8 cellular contexts compared by ENCODE assay signal in genomic region chr3:100400424-100400781, GRCh38. TPM values are rescaled to one million over a fixed set of nuclear protein-coding genes. Genes with fewer than 3 reads are reported as not detected.
DNase-seq lines count a peak whose midpoint lies in the region; ATAC-seq and TF ChIP-seq lines count a peak whose summit lies in the region.

No MANE protein-coding gene starts in this region.

- H3K36me3 ChIP-seq in HEK293 (ENCODE audit: control insufficient read depth in 2 of 2, insufficient read depth in 1 of 2, low read length in 2 of 2) (no peaks in the 10 kb centered on the region), heart right ventricle (no peaks in the 10 kb centered on the region)

- POLR2A ChIA-PET in HEK293 (lab: Yijun Ruan, JAX) = interaction anchor here (1.5 kb wide), 1 partner anchor 20 kb away, joined by 3 read pairs; no protein-coding TSS in a partner anchor

- CTCF ChIA-PET in HEK293 (lab: Yijun Ruan, JAX) = no interaction called here

- intact Hi-C loops in heart right ventricle (cut with DNase I) = loop anchor here in 2 of 10 donors (5.0 kb wide), 4 partner anchors 63 to 138 kb away; partner anchors contain the start of genes NIT2 (in 1 of the 2), TBC1D23 (in 1 of the 2) and TMEM45A (in 1 of the 2)

- WGBS in heart right ventricle, 2 donors = 0 to 1% methylated on average over 22 of the region's 22 CpGs

- H3K4me1 ChIP-seq in HEK293 (ENCODE audit: control insufficient read depth, insufficient read depth, low read length) (no peaks in the 10 kb centered on the region), heart right ventricle (peaks cover 0 to 72% (median 55%) of the 10 kb centered on the region in 9 donors)

- no peaks in the 10 kb centered on the region for H3K27me3 ChIP-seq in heart right ventricle

- H3K27ac ChIP-seq in HEK293 (ENCODE audit: extremely low read depth, low read depth, low read length) (peak overlapping the region; percentile 13; the same call in 1 of the 2 replicates), heart right ventricle (peak overlapping the region; percentile 71 to 98 (median 94))

- TF ChIP-seq CTCF in GM10266 (IDR thresholded peaks at IDR 0.05; ENCODE audit: control insufficient read depth, insufficient read depth, low read depth, missing control alignments) (no peak), HEK293 (tag by site-specific recombination; IDR thresholded peaks at IDR 0.05) (peak; percentile 21; the same call in 1 of the 2 replicates), heart right ventricle (IDR thresholded peaks at IDR 0.05) (no peak)

- DNase-seq in GM10266 (ENCODE audit: extremely low spot score) (peak; percentile 9), NCI-H748 treated with DMSO at 0.1 percent for 48 hours (lab: John Stamatoyannopoulos, UW) (peak; percentile 2), heart right ventricle (peak in 1 of 2 donors; percentile 18), skeletal muscle cell (ENCODE audit: low read depth) (no peak), NCI-H526 treated with DMSO at 0.1 percent for 48 hours (lab: John Stamatoyannopoulos, UW) (no peak), NCI-H2107 treated with DMSO at 0.1 percent for 48 hours (lab: John Stamatoyannopoulos, UW; ENCODE audit: unreplicated experiment) (no peak)
- peak; percentile 57 for DNase-seq in activated naive CD4-positive, alpha-beta T cell treated with Interleukin-2 at 50 U/mL for 16 hours

- ATAC-seq in heart right ventricle = peak in 4 of 8 donors; percentile 2 to 47 (median 10)

- H3K9me3 ChIP-seq in HEK293 (ENCODE audit: control insufficient read depth, insufficient read depth, low read depth, low read length) = no peaks in the 10 kb centered on the region
- no peaks in the 10 kb centered on the region for H3K9me3 ChIP-seq in heart right ventricle

- H3K4me3 ChIP-seq in HEK293 (ENCODE audit: low read depth, low read length) (peak overlapping the region; percentile 99), heart right ventricle (peak overlapping the region; percentile 69 to 98 (median 90)), skeletal muscle cell (ENCODE audit: low read depth, low read length) (peak overlapping the region; percentile 94)

TF ChIP-seq in HEK293, 187 proteins besides CTCF, POLR2A, EP300 and RAD21:
- TF ChIP-seq KLF9 (tag by site-specific recombination; IDR thresholded peaks at IDR 0.05; ENCODE audit: low read depth) (no peak), ZSCAN23 (tag by site-specific recombination; IDR thresholded peaks at IDR 0.05) (no peak)

RNA-seq across cellular contexts. Expression of gene TOMM70, which starts 0.5 kb away (rescaled TPM):
- 10 to 100 TPM; 52.4 to 67.5 (median 61.0) TPM for total RNA-seq in heart right ventricle
- 10 to 100 TPM; 23.0 to 26.7 TPM for polyA plus RNA-seq in heart right ventricle

RNA-seq across cellular contexts. Expression of gene LNP1, which starts 0.9 kb away (rescaled TPM):
- total RNA-seq in heart right ventricle = 1 to 10 TPM; 2.2 to 5.3 (median 4.0) TPM
- polyA plus RNA-seq in heart right ventricle = 1 to 10 TPM; 1.2 to 2.2 TPM

Comparison
In these comparisons a context has a peak if more than half of its experiments do, and no peak if none do; other contexts are left out.
1. DNase-seq: peak in GM10266 (single experiment), NCI-H748 treated with DMSO at 0.1 percent for 48 hours (single experiment) and activated naive CD4-positive, alpha-beta T cell treated with Interleukin-2 at 50 U/mL for 16 hours (single experiment); none in skeletal muscle cell (single experiment), NCI-H526 treated with DMSO at 0.1 percent for 48 hours (single experiment) and NCI-H2107 treated with DMSO at 0.1 percent for 48 hours (single experiment).
2. Peak in every context shown above with its lines, with median percentiles within 50 percentile points of each other: H3K4me3 ChIP-seq.